In genomic region chr19:4399871-4400768, GRCh38 we compare ENCODE assay signal across 8 cellular contexts. TPM values are rescaled to one million over a fixed set of nuclear protein-coding genes. Genes with fewer than 3 reads are reported as not detected.
DNase-seq lines count a peak whose midpoint lies in the region; FAIRE-seq and TF ChIP-seq lines count a peak whose summit lies in the region.

SH3GL1 (minus strand) TSS chr19:4400547; CDS start chr19:4400368, 179 bp downstream.

- peak; percentile 92 for DNase-seq in ELR (ENCODE audit: low read depth)
- DNase-seq in H54 (ENCODE audit: insufficient read length, low spot score): peak; percentile 76
- peak; percentile 94 for DNase-seq in LoVo (ENCODE audit: low spot score)
- peak; percentile 87 for DNase-seq in RWPE1 (ENCODE audit: low spot score)
- peak; percentile 88 for DNase-seq in activated T-helper 9 cell treated with anti-CD3 and anti-CD28 coated beads, Interleukin-2, amount 50 U/mL, for 16 hours (ENCODE audit: low read depth)
- peak; percentile 82 for DNase-seq in fibroblast of the conjunctiva (ENCODE audit: low read depth)
- DNase-seq in stomach: peak; percentile 96

- peak within 1 kb of the TSS; percentile 89 for H3K9ac ChIP-seq in neural cell (ENCODE audit: low read length)

- H3K27me3 ChIP-seq in neural cell (ENCODE audit: insufficient read depth, low read depth, low read length) (no peaks in the 10 kb centered on the region), stomach (no peaks in the 10 kb centered on the region)

- H3K4me1 ChIP-seq in stomach: peaks cover 41 to 74% (median 61%) of the 10 kb centered on the region in 4 donors

- no peaks in the 10 kb centered on the region for H4K20me1 ChIP-seq in neural cell (ENCODE audit: insufficient read depth)

- TF ChIP-seq CTCF in RWPE1 (conservative IDR thresholded peaks at IDR 0.05; ENCODE audit: low read depth): peak; percentile 99
- peak; percentile 98 for TF ChIP-seq CTCF in neural cell (IDR thresholded peaks at IDR 0.05; ENCODE audit: poor library complexity, severe bottlenecking)
- peak in 5 of 7 experiments; percentile 85 to 98 (median 97) for TF ChIP-seq CTCF in stomach (IDR thresholded peaks at IDR 0.05)

- H3K9me3 ChIP-seq in neural cell (ENCODE audit: low read length): no peaks in the 10 kb centered on the region
- no peaks in the 10 kb centered on the region for H3K9me3 ChIP-seq in stomach

- no peaks in the 10 kb centered on the region for H3F3A ChIP-seq in neural cell (ENCODE audit: insufficient read depth, low read length, poor library complexity, severe bottlenecking)

- peak; percentile 68 for TF ChIP-seq POLR2A in H54 (IDR thresholded peaks at IDR 0.05; ENCODE audit: low read depth, low read length)
- TF ChIP-seq POLR2A in stomach (IDR thresholded peaks at IDR 0.05): no peak

- no peak within 1 kb of the TSS for H2AFZ ChIP-seq in neural cell (ENCODE audit: low read depth, low read length)

- intact Hi-C loops in stomach (cut with DNase I; ENCODE audit: low total_unique reads): no loop called here

- H3K27ac ChIP-seq in RWPE1 (peak within 1 kb of the TSS; percentile 90), neural cell (ENCODE audit: low read length) (peak within 1 kb of the TSS; percentile 77), stomach (peak within 1 kb of the TSS; percentile 96 to 100 (median 96))

- POLR2A ChIA-PET in RWPE1 (lab: Yijun Ruan, JAX; ENCODE audit: low non-redundant PET): interaction anchor here (0.5 to 0.6 kb wide), 2 partner anchors 30 to 53 kb away, joined by 3 to 6 read pairs; no protein-coding TSS in a partner anchor

- no peaks in the 10 kb centered on the region for H3K9me2 ChIP-seq in neural cell (ENCODE audit: insufficient read depth, low read length)

- WGBS in stomach, 5 donors: 1% methylated on average over 60 to 95 of the region's 96 CpGs

- peak; percentile 70 for TF ChIP-seq RAD21 in neural cell (conservative IDR thresholded peaks at IDR 0.05)

- H3K36me3 ChIP-seq in neural cell (ENCODE audit: insufficient read depth, low read length) (no peaks in the 10 kb centered on the region), stomach (peaks cover 10 to 34% (median 15%) of the 10 kb centered on the region in 4 donors)

- H3K79me2 ChIP-seq in neural cell (replicated peaks; ENCODE audit: insufficient read depth, low read length): peaks cover 58% of the 10 kb centered on the region

- peak within 1 kb of the TSS; percentile 100 for H3K4me3 ChIP-seq in neural cell (ENCODE audit: low read length)
- H3K4me3 ChIP-seq in stomach: peak within 1 kb of the TSS; percentile 80 to 99 (median 95)

- H3K4me2 ChIP-seq in neural cell (ENCODE audit: low read length): peak within 1 kb of the TSS; percentile 78

- CTCF ChIA-PET in RWPE1 (lab: Yijun Ruan, JAX): interaction anchor here (0.6 to 2.1 kb wide), 14 partner anchors 9 to 1027 kb away, joined by 3 to 25 read pairs (median 4); no protein-coding TSS in a partner anchor

- FAIRE-seq in H54 (lab: Jason Lieb, UNC): no peak

- TF ChIP-seq EP300 in neural cell (conservative IDR thresholded peaks at IDR 0.05; ENCODE audit: poor library complexity, severe bottlenecking) (peak; percentile 51), stomach (IDR thresholded peaks at IDR 0.05) (no peak)

TF ChIP-seq in neural cell, 6 proteins besides CTCF, POLR2A, EP300 and RAD21:
- TF ChIP-seq MXI1 (conservative IDR thresholded peaks at IDR 0.05; ENCODE audit: poor library complexity, severe bottlenecking) (peak; percentile 42), SMC3 (conservative IDR thresholded peaks at IDR 0.05; ENCODE audit: poor library complexity) (peak; percentile 79), REST (IDR thresholded peaks at IDR 0.05; ENCODE audit: borderline replicate concordance) (no peak), EZH2 (IDR thresholded peaks at IDR 0.05; ENCODE audit: borderline replicate concordance, insufficient read depth, low read length, poor library complexity, severe bottlenecking) (no peak), TAF1 (IDR thresholded peaks at IDR 0.05; ENCODE audit: low read depth) (peak; percentile 37), POLR2AphosphoS5 (IDR thresholded peaks at IDR 0.05) (peak; percentile 77)
TF ChIP-seq in neural cell: peak in this region for 4.

RNA-seq across cellular contexts. Expression of gene SH3GL1, which starts in this region (rescaled TPM):
- polyA plus RNA-seq in neural cell (25.2 and 28.6 TPM in 2 replicates), stomach (10 to 100 TPM; 44.9 to 48.5 (median 46.0) TPM)
- polyA minus RNA-seq in neural cell: 30.8 and 33.1 TPM in 2 replicates
- 100 to 1,000 TPM in 1 of 5 donors, 10 to 100 TPM in 4; 14.8 to 111 (median 26.3) TPM for total RNA-seq in stomach

Comparison
In these comparisons a context has a peak if more than half of its experiments do, and no peak if none do; other contexts are left out.
1. Peak in every context shown above with its lines: DNase-seq, H3K4me3 ChIP-seq and H3K27ac ChIP-seq.